ENCODE assay signal across 17 cellular contexts in the genomic region with DNA sequence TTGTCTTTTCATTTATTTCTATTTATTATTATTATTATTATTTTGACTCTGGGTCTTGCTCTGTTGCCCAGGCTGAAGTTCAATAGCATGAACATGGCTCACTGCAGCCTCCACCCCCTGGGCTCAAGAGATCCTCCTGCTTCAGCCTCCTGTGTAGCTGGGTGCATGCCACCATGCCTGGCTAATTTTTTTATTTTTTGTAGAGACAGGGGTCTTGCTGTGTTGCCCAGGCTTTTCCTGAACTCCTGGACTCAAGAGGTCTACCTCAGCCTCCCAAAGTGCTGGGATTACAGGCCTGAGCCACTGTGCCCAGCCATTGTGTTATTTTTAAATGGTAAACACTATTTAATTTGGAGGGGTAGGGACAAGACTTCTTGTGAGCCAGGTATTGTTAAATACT.
"Had no signal": no experiment of that assay in that cellular context is flagged by ENCODE, and none has a peak within 500 bp of the region (broad histone marks: within the 10 kb centered on the region; RNA-seq: fewer than 3 reads in every experiment).

No MANE protein-coding gene starts in this region.

- H3K9me3 ChIP-seq: mucosa of descending colon, suprapubic skin, upper lobe of left lung had no signal

- H3K4me3 ChIP-seq: lung, mucosa of descending colon, smooth muscle cell, suprapubic skin, upper lobe of left lung had no signal

- H3K27ac ChIP-seq: suprapubic skin, upper lobe of left lung, WERI-Rb-1 had no signal

- DNase-seq: activated CD4-positive, alpha-beta memory T cell treated with anti-CD3 and anti-CD28 coated beads for 36 hours; activated CD4-positive, alpha-beta T cell treated with anti-CD3 and anti-CD28 coated beads for 36 hours; activated naive CD8-positive, alpha-beta T cell treated with anti-CD3 and anti-CD28 coated beads for 36 hours; amygdala; erythroblast; islet precursor cell; mucosa of descending colon; nephron progenitor cell; stimulated activated CD4-positive, alpha-beta T cell treated with anti-CD3 and anti-CD28 coated beads, Interleukin-4, amount 100 ng/mL, for 4 hours; stimulated activated CD8-positive, alpha-beta memory T cell treated with anti-CD3 and anti-CD28 coated beads, Interleukin-4, amount 100 ng/mL, for 48 hours; upper lobe of left lung had no signal

- H3K4me1 Mint-ChIP-seq: nephron progenitor cell had no signal

- H3K27ac Mint-ChIP-seq: activated CD4-positive, alpha-beta memory T cell treated with anti-CD3 and anti-CD28 coated beads for 36 hours; activated CD4-positive, alpha-beta T cell treated with anti-CD3 and anti-CD28 coated beads for 36 hours; nephron progenitor cell had no signal

- H3K4me3 Mint-ChIP-seq: activated CD4-positive, alpha-beta memory T cell treated with anti-CD3 and anti-CD28 coated beads for 36 hours; activated CD4-positive, alpha-beta T cell treated with anti-CD3 and anti-CD28 coated beads for 36 hours; activated naive CD8-positive, alpha-beta T cell treated with anti-CD3 and anti-CD28 coated beads for 36 hours; nephron progenitor cell; stimulated activated naive CD8-positive, alpha-beta T cell treated with anti-CD3 and anti-CD28 coated beads, Interleukin-15, Interleukin-2, amounts not matched to agents 100 ng/mL and 50 ng/mL, for 24 hours; T-helper 1 cell treated with Interleukin-12 subunit alpha and Interleukin-12 subunit beta and Interleukin-4 antibody, amounts not matched to agents 30 μg/mL and 1 μg/mL, for 36 hours had no signal

- ATAC-seq: activated CD4-positive, alpha-beta T cell treated with anti-CD3 and anti-CD28 coated beads for 36 hours; mucosa of descending colon had no signal

- H3K27me3 ChIP-seq: suprapubic skin, upper lobe of left lung had no signal

- H3K4me2 ChIP-seq: smooth muscle cell had no signal

- H3K9me3 Mint-ChIP-seq: activated CD4-positive, alpha-beta memory T cell treated with anti-CD3 and anti-CD28 coated beads for 36 hours; activated naive CD8-positive, alpha-beta T cell treated with anti-CD3 and anti-CD28 coated beads for 36 hours; nephron progenitor cell; stimulated activated naive CD8-positive, alpha-beta T cell treated with anti-CD3 and anti-CD28 coated beads, Interleukin-15, Interleukin-2, amounts not matched to agents 100 ng/mL and 50 ng/mL, for 24 hours; T-helper 1 cell treated with Interleukin-12 subunit alpha and Interleukin-12 subunit beta and Interleukin-4 antibody, amounts not matched to agents 30 μg/mL and 1 μg/mL, for 36 hours had no signal

- H3K36me3 ChIP-seq: WERI-Rb-1 had no signal

- H3K27me3 Mint-ChIP-seq: activated CD4-positive, alpha-beta memory T cell treated with anti-CD3 and anti-CD28 coated beads for 36 hours; activated CD4-positive, alpha-beta T cell treated with anti-CD3 and anti-CD28 coated beads for 36 hours; activated naive CD8-positive, alpha-beta T cell treated with anti-CD3 and anti-CD28 coated beads for 36 hours; stimulated activated naive CD8-positive, alpha-beta T cell treated with anti-CD3 and anti-CD28 coated beads, Interleukin-15, Interleukin-2, amounts not matched to agents 100 ng/mL and 50 ng/mL, for 24 hours had no signal
